1 cellular context compared by ENCODE assay signal in the genomic region with DNA sequence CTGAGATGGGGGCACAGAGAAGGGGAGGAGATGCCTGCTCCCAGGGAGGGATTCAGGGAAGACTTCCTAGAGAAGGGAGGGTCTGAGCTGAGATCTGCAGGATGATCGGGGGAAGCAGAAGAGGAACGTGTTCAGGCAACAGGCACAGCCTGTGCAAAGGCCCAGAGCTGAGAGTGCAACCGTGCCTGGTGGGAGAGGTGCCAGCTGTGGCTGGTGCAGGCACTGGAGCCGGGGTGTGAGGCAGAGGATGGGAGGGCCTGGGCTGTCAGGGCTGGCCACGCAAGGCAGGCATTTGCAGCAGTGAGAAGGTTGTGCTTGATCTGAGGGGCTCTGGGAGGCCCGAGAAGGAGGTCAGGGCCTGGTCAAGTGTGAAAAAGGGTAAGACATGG.
TF ChIP-seq lines count a peak whose summit lies in the region.

No MANE protein-coding gene starts in this region.

TF ChIP-seq in WTC11, 78 proteins besides CTCF, POLR2A, EP300 and RAD21:
- TF ChIP-seq EMX1 (CRISPR knock-in tag; IDR thresholded peaks at IDR 0.05) (no peak), HMGA2 (CRISPR knock-in tag; IDR thresholded peaks at IDR 0.05) (no peak), ZNF416 (CRISPR knock-in tag; IDR thresholded peaks at IDR 0.05) (no peak), ETV6 (CRISPR knock-in tag; IDR thresholded peaks at IDR 0.05) (no peak), OVOL2 (CRISPR knock-in tag; IDR thresholded peaks at IDR 0.05; ENCODE audit: borderline replicate concordance) (no peak), TP53 (CRISPR knock-in tag; IDR thresholded peaks at IDR 0.05) (no peak), ZNF423 (CRISPR knock-in tag; IDR thresholded peaks at IDR 0.05) (no peak), NFYB (CRISPR knock-in tag; conservative IDR thresholded peaks at IDR 0.05; ENCODE audit: low read depth) (no peak), ZNF219 (CRISPR knock-in tag; IDR thresholded peaks at IDR 0.05; ENCODE audit: borderline replicate concordance) (no peak), PRRX2 (CRISPR knock-in tag; IDR thresholded peaks at IDR 0.05) (no peak), RELA (CRISPR knock-in tag; IDR thresholded peaks at IDR 0.05; ENCODE audit: borderline replicate concordance) (no peak)
- TF ChIP-seq, protein P1, sequence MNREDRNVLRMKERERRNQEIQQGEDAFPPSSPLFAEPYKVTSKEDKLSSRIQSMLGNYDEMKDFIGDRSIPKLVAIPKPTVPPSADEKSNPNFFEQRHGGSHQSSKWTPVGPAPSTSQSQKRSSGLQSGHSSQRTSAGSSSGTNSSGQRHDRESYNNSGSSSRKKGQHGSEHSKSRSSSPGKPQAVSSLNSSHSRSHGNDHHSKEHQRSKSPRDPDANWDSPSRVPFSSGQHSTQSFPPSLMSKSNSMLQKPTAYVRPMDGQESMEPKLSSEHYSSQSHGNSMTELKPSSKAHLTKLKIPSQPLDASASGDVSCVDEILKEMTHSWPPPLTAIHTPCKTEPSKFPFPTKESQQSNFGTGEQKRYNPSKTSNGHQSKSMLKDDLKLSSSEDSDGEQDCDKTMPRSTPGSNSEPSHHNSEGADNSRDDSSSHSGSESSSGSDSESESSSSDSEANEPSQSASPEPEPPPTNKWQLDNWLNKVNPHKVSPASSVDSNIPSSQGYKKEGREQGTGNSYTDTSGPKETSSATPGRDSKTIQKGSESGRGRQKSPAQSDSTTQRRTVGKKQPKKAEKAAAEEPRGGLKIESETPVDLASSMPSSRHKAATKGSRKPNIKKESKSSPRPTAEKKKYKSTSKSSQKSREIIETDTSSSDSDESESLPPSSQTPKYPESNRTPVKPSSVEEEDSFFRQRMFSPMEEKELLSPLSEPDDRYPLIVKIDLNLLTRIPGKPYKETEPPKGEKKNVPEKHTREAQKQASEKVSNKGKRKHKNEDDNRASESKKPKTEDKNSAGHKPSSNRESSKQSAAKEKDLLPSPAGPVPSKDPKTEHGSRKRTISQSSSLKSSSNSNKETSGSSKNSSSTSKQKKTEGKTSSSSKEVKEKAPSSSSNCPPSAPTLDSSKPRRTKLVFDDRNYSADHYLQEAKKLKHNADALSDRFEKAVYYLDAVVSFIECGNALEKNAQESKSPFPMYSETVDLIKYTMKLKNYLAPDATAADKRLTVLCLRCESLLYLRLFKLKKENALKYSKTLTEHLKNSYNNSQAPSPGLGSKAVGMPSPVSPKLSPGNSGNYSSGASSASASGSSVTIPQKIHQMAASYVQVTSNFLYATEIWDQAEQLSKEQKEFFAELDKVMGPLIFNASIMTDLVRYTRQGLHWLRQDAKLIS (CRISPR knock-in tag; IDR thresholded peaks at IDR 0.05; ENCODE audit: borderline replicate concordance) = no peak
- TF ChIP-seq, protein P2, sequence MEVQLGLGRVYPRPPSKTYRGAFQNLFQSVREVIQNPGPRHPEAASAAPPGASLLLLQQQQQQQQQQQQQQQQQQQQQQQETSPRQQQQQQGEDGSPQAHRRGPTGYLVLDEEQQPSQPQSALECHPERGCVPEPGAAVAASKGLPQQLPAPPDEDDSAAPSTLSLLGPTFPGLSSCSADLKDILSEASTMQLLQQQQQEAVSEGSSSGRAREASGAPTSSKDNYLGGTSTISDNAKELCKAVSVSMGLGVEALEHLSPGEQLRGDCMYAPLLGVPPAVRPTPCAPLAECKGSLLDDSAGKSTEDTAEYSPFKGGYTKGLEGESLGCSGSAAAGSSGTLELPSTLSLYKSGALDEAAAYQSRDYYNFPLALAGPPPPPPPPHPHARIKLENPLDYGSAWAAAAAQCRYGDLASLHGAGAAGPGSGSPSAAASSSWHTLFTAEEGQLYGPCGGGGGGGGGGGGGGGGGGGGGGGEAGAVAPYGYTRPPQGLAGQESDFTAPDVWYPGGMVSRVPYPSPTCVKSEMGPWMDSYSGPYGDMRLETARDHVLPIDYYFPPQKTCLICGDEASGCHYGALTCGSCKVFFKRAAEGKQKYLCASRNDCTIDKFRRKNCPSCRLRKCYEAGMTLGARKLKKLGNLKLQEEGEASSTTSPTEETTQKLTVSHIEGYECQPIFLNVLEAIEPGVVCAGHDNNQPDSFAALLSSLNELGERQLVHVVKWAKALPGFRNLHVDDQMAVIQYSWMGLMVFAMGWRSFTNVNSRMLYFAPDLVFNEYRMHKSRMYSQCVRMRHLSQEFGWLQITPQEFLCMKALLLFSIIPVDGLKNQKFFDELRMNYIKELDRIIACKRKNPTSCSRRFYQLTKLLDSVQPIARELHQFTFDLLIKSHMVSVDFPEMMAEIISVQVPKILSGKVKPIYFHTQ (CRISPR knock-in tag; IDR thresholded peaks at IDR 0.05) = no peak
- TF ChIP-seq, protein P3, sequence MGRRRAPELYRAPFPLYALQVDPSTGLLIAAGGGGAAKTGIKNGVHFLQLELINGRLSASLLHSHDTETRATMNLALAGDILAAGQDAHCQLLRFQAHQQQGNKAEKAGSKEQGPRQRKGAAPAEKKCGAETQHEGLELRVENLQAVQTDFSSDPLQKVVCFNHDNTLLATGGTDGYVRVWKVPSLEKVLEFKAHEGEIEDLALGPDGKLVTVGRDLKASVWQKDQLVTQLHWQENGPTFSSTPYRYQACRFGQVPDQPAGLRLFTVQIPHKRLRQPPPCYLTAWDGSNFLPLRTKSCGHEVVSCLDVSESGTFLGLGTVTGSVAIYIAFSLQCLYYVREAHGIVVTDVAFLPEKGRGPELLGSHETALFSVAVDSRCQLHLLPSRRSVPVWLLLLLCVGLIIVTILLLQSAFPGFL (CRISPR knock-in tag; IDR thresholded peaks at IDR 0.05; ENCODE audit: borderline replicate concordance) = no peak
- TF ChIP-seq, protein P4, sequence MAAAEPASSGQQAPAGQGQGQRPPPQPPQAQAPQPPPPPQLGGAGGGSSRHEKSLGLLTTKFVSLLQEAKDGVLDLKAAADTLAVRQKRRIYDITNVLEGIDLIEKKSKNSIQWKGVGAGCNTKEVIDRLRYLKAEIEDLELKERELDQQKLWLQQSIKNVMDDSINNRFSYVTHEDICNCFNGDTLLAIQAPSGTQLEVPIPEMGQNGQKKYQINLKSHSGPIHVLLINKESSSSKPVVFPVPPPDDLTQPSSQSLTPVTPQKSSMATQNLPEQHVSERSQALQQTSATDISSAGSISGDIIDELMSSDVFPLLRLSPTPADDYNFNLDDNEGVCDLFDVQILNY (CRISPR knock-in tag; IDR thresholded peaks at IDR 0.05) = no peak
